ENCODE assay signal across 27 cellular contexts in the genomic region with DNA sequence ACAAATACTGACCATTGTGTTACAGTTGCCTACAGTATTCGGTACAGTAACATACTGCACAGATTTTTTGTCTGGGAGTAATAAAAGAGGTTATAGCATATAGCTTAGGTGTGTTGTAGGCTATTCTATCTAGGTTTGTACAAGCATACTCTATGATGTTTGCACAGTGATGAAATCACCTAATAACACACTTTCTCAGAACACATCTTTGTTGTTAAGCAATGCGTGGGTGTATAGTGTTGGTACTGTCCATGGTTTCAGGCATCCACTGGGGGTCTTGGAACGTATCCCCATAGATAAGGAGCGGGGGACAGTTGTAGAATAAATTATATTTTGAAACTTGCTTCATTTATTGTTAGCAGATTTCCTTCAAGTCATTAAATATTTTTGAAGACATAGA.
"Had no signal": no experiment of that assay in that cellular context is flagged by ENCODE, and none has a peak within 500 bp of the region (broad histone marks: within the 10 kb centered on the region; RNA-seq: fewer than 3 reads in every experiment).

No MANE protein-coding gene starts in this region.

- ATAC-seq: activated CD4-positive, CD25-positive, alpha-beta regulatory T cell treated with anti-CD3 and anti-CD28 coated beads, Interleukin-2, amount 50 U/mL, for 24 hours; activated CD8-positive, alpha-beta memory T cell treated with anti-CD3 and anti-CD28 coated beads, Interleukin-2, amount 10 ng/mL, durations not matched to agents 7 days and 5 days; activated CD8-positive, alpha-beta T cell treated with anti-CD3 and anti-CD28 coated beads, Interleukin-2, amount 10 ng/mL, durations not matched to agents 7 days and 5 days; activated naive CD8-positive, alpha-beta T cell treated with anti-CD3 and anti-CD28 coated beads, Interleukin-2, amount 50 U/mL, for 24 hours; body of pancreas had no signal

- FAIRE-seq: bronchial epithelial cell had no signal

- H3K27me3 ChIP-seq: ascending aorta, body of pancreas, Peyer's patch, SJCRH30 had no signal

- H3K4me1 ChIP-seq: body of pancreas, Peyer's patch, SJCRH30 had no signal

- DNase-seq: activated CD4-positive, alpha-beta T cell treated with anti-CD3 and anti-CD28 coated beads for 4 hours; activated CD8-positive, alpha-beta memory T cell treated with anti-CD3 and anti-CD28 coated beads, Interleukin-2, amount 10 ng/mL, durations not matched to agents 7 days and 5 days; activated CD8-positive, alpha-beta T cell treated with anti-CD3 and anti-CD28 coated beads, Interleukin-2, amount 10 ng/mL, durations not matched to agents 7 days and 5 days; activated effector memory CD4-positive, alpha-beta T cell treated with Interleukin-2 at 50 U/mL for 16 hours; activated naive CD4-positive, alpha-beta T cell; activated naive CD8-positive, alpha-beta T cell treated with anti-CD3 and anti-CD28 coated beads, Interleukin-2, amount 50 U/mL, for 24 hours; activated T-cell treated with anti-CD3 and anti-CD28 coated beads, Interleukin-2, amount 50 U/mL, for 24 hours; amniotic stem cell; body of pancreas; central memory CD4-positive, alpha-beta T cell; Kasumi-1; NCI-H146; NCI-H187 treated with DMSO at 0.1 percent for 48 hours; NCI-H2081 treated with DMSO at 0.1 percent for 48 hours; NCI-H2171; NCI-H2227 treated with DMSO at 0.1 percent for 48 hours; NCI-H446 treated with DMSO at 0.1 percent for 48 hours; NCI-H524 treated with DMSO at 0.1 percent for 48 hours; NK-92 treated with Interleukin-12 subunit alpha and Interleukin-12 subunit beta, amount 100 ng/mL, for 24 hours; OCI-M1; Peyer's patch; Right ventricle myocardium superior; SJCRH30 had no signal

- H3K27ac ChIP-seq: ascending aorta, body of pancreas, Peyer's patch, RWPE1, SJCRH30 had no signal
